ENCODE assay signal across 11 cellular contexts in genomic region chr15:83919319-83919830, GRCh38.
A peak's percentile ranks its signal among the peaks of the same experiment; 100 is the strongest.
DNase-seq lines count a peak whose midpoint lies in the region; ATAC-seq and TF ChIP-seq lines count a peak whose summit lies in the region.
"Had no signal": no experiment of that assay in that cellular context is flagged by ENCODE, and none has a peak within 500 bp of the region (broad histone marks: within the 10 kb centered on the region; RNA-seq: fewer than 3 reads in every experiment).

No MANE protein-coding gene starts in this region.

- peak; percentile 56 for ATAC-seq in GM18873 (IDR thresholded peaks at IDR 0.05; ENCODE audit: low FRiP score, unreplicated experiment)
- peak; percentile 78 for ATAC-seq in HG02870 (IDR thresholded peaks at IDR 0.05; ENCODE audit: unreplicated experiment)
- ATAC-seq in activated T-cell treated with anti-CD3 and anti-CD28 coated beads, Interleukin-2, amount 50 U/mL, for 4 hours: peak; percentile 59 to 72

- no peak for TF ChIP-seq CTCF in C4-2B (conservative IDR thresholded peaks at IDR 0.05)

- no peaks in the 10 kb centered on the region for H3K9me3 Mint-ChIP-seq in activated T-cell treated with anti-CD3 and anti-CD28 coated beads, Interleukin-2, amount 50 U/mL, for 4 hours

- in situ Hi-C loops in KBM-7 (cut with MboI; ENCODE audit: low pct_unique_long_range_greater_than_20kb, low sequenced_read_pairs): no loop called here

- DNase-seq in activated T-cell treated with anti-CD3 and anti-CD28 coated beads, Interleukin-2, amount 50 U/mL, for 4 hours: no peak
- DNase-seq in NOMO-1 (lab: John Stamatoyannopoulos, UW; ENCODE audit: unreplicated experiment in 2 of 2) (no peak), NCI-H1092 (lab: John Stamatoyannopoulos, UW) (no peak), KBM-7 (no peak), hepatic stellate cell (ENCODE audit: low spot score) (no peak)
- DNase-seq: activated CD8-positive, alpha-beta memory T cell treated with anti-CD3 and anti-CD28 coated beads, Interleukin-2, amount 50 U/mL, for 48 hours; effector memory CD4-positive, alpha-beta T cell; GM23248 had no signal

- no peaks in the 10 kb centered on the region for H3K36me3 Mint-ChIP-seq in activated T-cell treated with anti-CD3 and anti-CD28 coated beads, Interleukin-2, amount 50 U/mL, for 4 hours (ENCODE audit: insufficient read depth)

- H3K4me3 Mint-ChIP-seq in activated T-cell treated with anti-CD3 and anti-CD28 coated beads, Interleukin-2, amount 50 U/mL, for 4 hours: no peak overlapping the region

- no peaks in the 10 kb centered on the region for H3K27me3 Mint-ChIP-seq in activated T-cell treated with anti-CD3 and anti-CD28 coated beads, Interleukin-2, amount 50 U/mL, for 4 hours (ENCODE audit: low read depth)

- peaks cover 6% of the 10 kb centered on the region for H3K4me1 Mint-ChIP-seq in activated T-cell treated with anti-CD3 and anti-CD28 coated beads, Interleukin-2, amount 50 U/mL, for 4 hours (ENCODE audit: low read depth)

- H3K27ac ChIP-seq in C4-2B: peak overlapping the region; percentile 71; the same call in 1 of the 2 replicates
- H3K27ac ChIP-seq: GM23248 had no signal
